ENCODE assay signal across 19 cellular contexts in the genomic region with DNA sequence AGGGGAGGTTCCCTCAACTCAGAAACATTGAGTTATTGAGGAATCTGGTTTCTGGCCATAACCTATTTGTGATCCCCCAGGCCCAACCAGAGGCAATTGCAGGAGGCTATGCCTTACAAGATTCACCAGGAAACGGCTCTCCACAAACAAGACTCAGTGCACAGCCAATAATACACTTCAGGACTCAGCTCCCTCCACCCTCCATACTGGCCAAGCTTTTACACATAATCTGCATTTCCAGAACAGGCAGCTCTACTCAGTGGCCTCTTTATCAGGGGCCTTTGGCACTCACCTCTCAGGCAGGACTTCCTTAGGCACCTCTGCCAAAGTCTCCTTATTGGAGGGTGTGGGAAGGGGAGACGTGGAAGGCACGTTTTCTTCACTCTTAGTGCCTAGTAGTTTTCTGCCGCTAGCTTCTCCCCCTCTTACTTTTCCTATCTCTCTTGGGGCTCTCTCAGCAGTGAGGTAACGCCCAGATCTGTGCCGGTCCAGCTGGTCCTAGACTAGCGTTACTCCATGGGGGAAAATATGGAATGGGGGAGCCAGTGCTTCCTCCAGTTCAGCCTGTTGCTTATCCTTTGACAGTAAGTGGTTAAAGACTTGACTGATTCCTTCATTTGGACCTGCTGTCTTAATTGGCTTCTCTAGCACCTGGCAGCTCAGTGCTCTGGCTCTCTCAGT.
"Had no signal": no experiment of that assay in that cellular context is flagged by ENCODE, and none has a peak within 500 bp of the region (broad histone marks: within the 10 kb centered on the region; RNA-seq: fewer than 3 reads in every experiment).

No MANE protein-coding gene starts in this region.

- H3K36me3 ChIP-seq: esophagus muscularis mucosa, gastroesophageal sphincter, heart right ventricle, left lung, lower lobe of right lung, pancreas, sigmoid colon, thoracic aorta, tibial nerve, upper lobe of left lung had no signal

- H3K4me3 ChIP-seq: esophagus muscularis mucosa, gastroesophageal sphincter, left lung, lower lobe of right lung, pancreas, sigmoid colon, thoracic aorta, tibial nerve, upper lobe of left lung had no signal

- H3K9me3 ChIP-seq: esophagus muscularis mucosa, gastroesophageal sphincter, heart right ventricle, left lung, lower lobe of right lung, pancreas, sigmoid colon, thoracic aorta, tibial nerve, upper lobe of left lung had no signal

- H3K4me1 Mint-ChIP-seq: natural killer cell; stimulated activated naive B cell treated with anti-CD40 and anti-IgM and Interleukin-4, amounts not matched to agents 10 μg/mL and 1 μg/mL and 100 μg/mL, for 72 hours had no signal

- ATAC-seq: foreskin keratinocyte; gastroesophageal sphincter; left lung; lower lobe of right lung; natural killer cell; pancreas; stimulated activated naive B cell treated with anti-CD40 and anti-IgM and Interleukin-4, amounts not matched to agents 10 μg/mL and 1 μg/mL and 100 μg/mL, for 72 hours had no signal

- DNase-seq: effector CD8-positive, alpha-beta T cell; foreskin keratinocyte; heart right ventricle; hippocampal formation; left cardiac atrium; left lung; lower lobe of right lung; natural killer cell; occipital lobe; pancreas; sigmoid colon; stimulated activated CD4-positive, alpha-beta T cell treated with anti-CD3 and anti-CD28 coated beads, Interleukin-4, amount 100 ng/mL, for 4 hours; stimulated activated naive B cell treated with anti-CD40 and anti-IgM and Interleukin-4, amounts not matched to agents 10 μg/mL and 1 μg/mL and 100 μg/mL, for 72 hours; upper lobe of left lung had no signal

- H3K4me1 ChIP-seq: foreskin keratinocyte, gastroesophageal sphincter, heart right ventricle, left lung, lower lobe of right lung, sigmoid colon, tibial nerve, upper lobe of left lung had no signal

- H3K9me3 Mint-ChIP-seq: natural killer cell; stimulated activated naive B cell treated with anti-CD40 and anti-IgM and Interleukin-4, amounts not matched to agents 10 μg/mL and 1 μg/mL and 100 μg/mL, for 72 hours; stimulated activated naive CD8-positive, alpha-beta T cell treated with anti-CD3 and anti-CD28 coated beads, Interleukin-15, Interleukin-2, amounts not matched to agents 100 ng/mL and 50 ng/mL, for 24 hours had no signal

- H3K4me3 Mint-ChIP-seq: natural killer cell; stimulated activated naive B cell treated with anti-CD40 and anti-IgM and Interleukin-4, amounts not matched to agents 10 μg/mL and 1 μg/mL and 100 μg/mL, for 72 hours; stimulated activated naive CD8-positive, alpha-beta T cell treated with anti-CD3 and anti-CD28 coated beads, Interleukin-15, Interleukin-2, amounts not matched to agents 100 ng/mL and 50 ng/mL, for 24 hours had no signal

- H3K27me3 ChIP-seq: esophagus muscularis mucosa, foreskin keratinocyte, gastroesophageal sphincter, left lung, pancreas, sigmoid colon, tibial nerve, upper lobe of left lung had no signal

- H3K27me3 Mint-ChIP-seq: stimulated activated naive CD8-positive, alpha-beta T cell treated with anti-CD3 and anti-CD28 coated beads, Interleukin-15, Interleukin-2, amounts not matched to agents 100 ng/mL and 50 ng/mL, for 24 hours had no signal

- H3K27ac ChIP-seq: esophagus muscularis mucosa, foreskin keratinocyte, gastroesophageal sphincter, heart right ventricle, left lung, lower lobe of right lung, pancreas, sigmoid colon, thoracic aorta, tibial nerve, upper lobe of left lung had no signal

- H3K36me3 Mint-ChIP-seq: natural killer cell; stimulated activated naive B cell treated with anti-CD40 and anti-IgM and Interleukin-4, amounts not matched to agents 10 μg/mL and 1 μg/mL and 100 μg/mL, for 72 hours had no signal

- H3K27ac Mint-ChIP-seq: natural killer cell; stimulated activated naive B cell treated with anti-CD40 and anti-IgM and Interleukin-4, amounts not matched to agents 10 μg/mL and 1 μg/mL and 100 μg/mL, for 72 hours; stimulated activated naive CD8-positive, alpha-beta T cell treated with anti-CD3 and anti-CD28 coated beads, Interleukin-15, Interleukin-2, amounts not matched to agents 100 ng/mL and 50 ng/mL, for 24 hours had no signal
